Comparison of ENCODE assay signal across 8 cellular contexts in the genomic region with DNA sequence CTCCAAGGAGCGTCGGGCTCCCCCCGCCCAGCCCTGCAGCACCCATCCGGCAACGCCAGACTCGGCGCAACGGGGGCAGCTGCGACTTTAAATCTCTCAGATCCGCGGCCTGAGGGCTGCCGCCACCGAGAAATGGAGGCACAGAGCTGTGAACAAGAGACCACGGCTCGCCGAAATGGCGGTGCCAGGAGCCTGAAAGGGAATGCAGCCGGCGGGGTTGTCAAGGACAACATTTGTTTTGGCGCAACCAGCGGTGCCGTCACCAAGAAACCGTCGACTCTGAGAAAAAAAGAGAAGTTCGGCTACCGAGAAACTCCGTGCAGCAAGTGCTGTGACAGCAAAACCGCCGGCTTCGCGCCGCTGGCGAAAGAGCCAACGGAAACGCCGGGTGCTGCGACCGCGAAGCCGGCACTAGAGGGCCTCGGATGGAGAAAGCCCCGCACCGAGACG. TPM values are rescaled to one million over a fixed set of nuclear protein-coding genes. Genes with fewer than 3 reads are reported as not detected.
DNase-seq lines count a peak whose midpoint lies in the region; ATAC-seq lines count a peak whose summit lies in the region.

No MANE protein-coding gene starts in this region.

- WGBS in mesodermal cell (ENCODE audit: insufficient coverage in 2 of 2), 2 experiments: 1% methylated on average over 36 to 39 of the region's 44 CpGs

- no peaks in the 10 kb centered on the region for H3K36me3 ChIP-seq in mesodermal cell (ENCODE audit: control insufficient read depth, insufficient read depth, low read length)

- DNase-seq in AG08395 (ENCODE audit: low spot score): peak; percentile 24
- peak; percentile 73 for DNase-seq in NCI-H446 treated with DMSO at 0.1 percent for 48 hours (lab: John Stamatoyannopoulos, UW)
- DNase-seq in activated CD4-positive, alpha-beta T cell treated with anti-CD3 and anti-CD28 coated beads, Interleukin-2, amount 50 U/mL, for 1 hour: peak; percentile 79
- peak; percentile 81 for DNase-seq in effector CD4-positive, alpha-beta T cell
- peak; percentile 64 to 68 for DNase-seq in stimulated activated CD8-positive, alpha-beta memory T cell treated with anti-CD3 and anti-CD28 coated beads, Interleukin-4, amount 100 ng/mL, for 1 hour (ENCODE audit: low read depth in 2 of 2, low spot score in 1 of 2)

- peak; percentile 20 for ATAC-seq in GM18861 (IDR thresholded peaks at IDR 0.05; ENCODE audit: unreplicated experiment)
- peak; percentile 26 for ATAC-seq in HG03103 (IDR thresholded peaks at IDR 0.05; ENCODE audit: low read depth, unreplicated experiment)

- H3K9me3 ChIP-seq in mesodermal cell (ENCODE audit: control insufficient read depth, low read length): no peaks in the 10 kb centered on the region

- H3K4me1 ChIP-seq in mesodermal cell (ENCODE audit: control insufficient read depth, insufficient read depth, low read length, poor library complexity, severe bottlenecking): peaks cover 17% of the 10 kb centered on the region

- H3K4me3 ChIP-seq in mesodermal cell (ENCODE audit: extremely low read depth, insufficient read depth, low read length, poor library complexity, severe bottlenecking): peak overlapping the region; percentile 46

- peak overlapping the region; percentile 89 for H3K27ac ChIP-seq in mesodermal cell (ENCODE audit: low read depth, low read length, severe bottlenecking)

RNA-seq across cellular contexts. Expression of a gene that starts 2.1 kb away (rescaled TPM):
- 1.9 TPM for polyA plus RNA-seq in mesodermal cell (2013, experiment 1 of 2)
- 1.2 TPM for polyA plus RNA-seq in mesodermal cell (2013, experiment 2 of 2)

Comparison
In these comparisons a context has a peak if more than half of its experiments do, and no peak if none do; other contexts are left out.
1. Peak in every context shown above with its lines: DNase-seq, ATAC-seq, H3K4me3 ChIP-seq and H3K27ac ChIP-seq.
2. DNase-seq: peak in every context shown above with its lines; median percentile 81 in effector CD4-positive, alpha-beta T cell; 79 in activated CD4-positive, alpha-beta T cell treated with anti-CD3 and anti-CD28 coated beads, Interleukin-2, amount 50 U/mL, for 1 hour; 73 in NCI-H446 treated with DMSO at 0.1 percent for 48 hours; 66 in stimulated activated CD8-positive, alpha-beta memory T cell treated with anti-CD3 and anti-CD28 coated beads, Interleukin-4, amount 100 ng/mL, for 1 hour; 24 in AG08395.